In genomic region chr6:100001915-100002388, GRCh38 we compare ENCODE assay signal across 8 cellular contexts. TPM values are rescaled to one million over a fixed set of nuclear protein-coding genes. Genes with fewer than 3 reads are reported as not detected.
DNase-seq lines count a peak whose midpoint lies in the region; ATAC-seq and TF ChIP-seq lines count a peak whose summit lies in the region.

No MANE protein-coding gene starts in this region.

- no peak overlapping the region for H4K5ac ChIP-seq in IMR-90 (ENCODE audit: low read depth, low read length)

- H3K18ac ChIP-seq in IMR-90 (ENCODE audit: low read depth, low read length), result no peak overlapping the region

- no peak overlapping the region for H2AFZ ChIP-seq in IMR-90 (replicated peaks; ENCODE audit: low read length, poor library complexity)
- no peak overlapping the region for H2AFZ ChIP-seq in OCI-LY1 (ENCODE audit: low read length)

- H3K9me1 ChIP-seq in IMR-90 (ENCODE audit: insufficient read depth, low read length), result no peaks in the 10 kb centered on the region

- no peak overlapping the region for H4K8ac ChIP-seq in IMR-90 (ENCODE audit: low read depth in 2 of 2, low read length in 2 of 2)

- no peak overlapping the region for H3K56ac ChIP-seq in IMR-90 (ENCODE audit: extremely low read depth, insufficient read depth, low read length)

- no peak for TF ChIP-seq POLR2A in IMR-90 (IDR thresholded peaks at IDR 0.05; ENCODE audit: low read depth, low read length)

- H3K9me3 ChIP-seq in IMR-90 (ENCODE audit: control insufficient read depth, insufficient read depth, low read length), result no peaks in the 10 kb centered on the region
- no peaks in the 10 kb centered on the region for H3K9me3 ChIP-seq in OCI-LY1 (ENCODE audit: low read length)

- H2AK9ac ChIP-seq in IMR-90 (replicated peaks; ENCODE audit: low read depth, low read length, poor library complexity), result no peak overlapping the region

- H3K79me1 ChIP-seq in IMR-90 (ENCODE audit: low read depth in 1 of 2, low read length in 2 of 2), result no peaks in the 10 kb centered on the region

- H2BK15ac ChIP-seq in IMR-90 (ENCODE audit: low read depth, low read length), result no peak overlapping the region

- H3K36me3 ChIP-seq in IMR-90 (ENCODE audit: control insufficient read depth, insufficient read depth, low read length) (no peaks in the 10 kb centered on the region), OCI-LY1 (ENCODE audit: insufficient read depth, low read length) (no peaks in the 10 kb centered on the region)

- H3K4me2 ChIP-seq in IMR-90 (ENCODE audit: low read depth, low read length) (no peak overlapping the region), OCI-LY1 (ENCODE audit: low read length) (no peak overlapping the region)

- peak; percentile 77 for TF ChIP-seq RAD21 in IMR-90 (IDR thresholded peaks at IDR 0.05; ENCODE audit: low read length)

- no peak overlapping the region for H3K9ac ChIP-seq in IMR-90 (ENCODE audit: low read depth, low read length)
- H3K9ac ChIP-seq in OCI-LY1 (ENCODE audit: low read length), result no peak overlapping the region

- no peak overlapping the region for H3K4ac ChIP-seq in IMR-90 (ENCODE audit: low read depth, low read length)

- no peaks in the 10 kb centered on the region for H3F3A ChIP-seq in OCI-LY1 (ENCODE audit: insufficient read depth, low read length)

- H4K20me1 ChIP-seq in IMR-90 (ENCODE audit: insufficient read depth, low read length), result no peaks in the 10 kb centered on the region
- no peaks in the 10 kb centered on the region for H4K20me1 ChIP-seq in OCI-LY1 (ENCODE audit: insufficient read depth, low read length)

- in situ Hi-C loops in IMR-90 (cut with MboI; ENCODE audit: low sequenced_read_pairs), result loop anchor here (5.0 kb wide), 1 partner anchor 90 kb away; no protein-coding TSS in a partner anchor

- TF ChIP-seq CTCF in GM10266 (IDR thresholded peaks at IDR 0.05; ENCODE audit: control insufficient read depth, insufficient read depth, low read depth, missing control alignments) (peak; percentile 93), IMR-90 (conservative IDR thresholded peaks at IDR 0.05; ENCODE audit: low read depth, low read length) (peak; percentile 90), OCI-LY1 (IDR thresholded peaks at IDR 0.05; ENCODE audit: low read length) (peak; percentile 90)

- H3K9me2 ChIP-seq in OCI-LY1 (ENCODE audit: low read depth, low read length), result no peaks in the 10 kb centered on the region

- no peak overlapping the region for H3K23ac ChIP-seq in IMR-90 (ENCODE audit: low read depth, low read length)

- H3K27me3 ChIP-seq in IMR-90 (ENCODE audit: control insufficient read depth, insufficient read depth, low read length) (peaks cover 27% of the 10 kb centered on the region), OCI-LY1 (ENCODE audit: insufficient read depth, low read length) (no peaks in the 10 kb centered on the region)

- H3K79me2 ChIP-seq in OCI-LY1 (ENCODE audit: insufficient read depth, low read length), result no peaks in the 10 kb centered on the region

- BruUV-seq in IMR-90 (replicated peaks; lab: Mats Ljungman, UMichigan), result no TSS peak

- POLR2A ChIA-PET in IMR-90 (lab: Charles Lee; ENCODE audit: unreplicated experiment), result no interaction called here

- no peak overlapping the region for H3K4me3 ChIP-seq in IMR-90 (ENCODE audit: insufficient read depth, low read depth, low read length)
- H3K4me3 ChIP-seq in OCI-LY1 (ENCODE audit: low read depth, low read length, poor library complexity, severe bottlenecking), result no peak overlapping the region

- WGBS in IMR-90 (ENCODE audit: extremely low coverage in 2 of 2, insufficient read length in 1 of 2), 2 experiments, result no CpG with 5 or more reads among the region's 3 CpGs

- no peak overlapping the region for H2BK120ac ChIP-seq in IMR-90 (ENCODE audit: low read depth, low read length)

- no peak overlapping the region for H3K14ac ChIP-seq in IMR-90 (replicated peaks; ENCODE audit: low read depth, low read length)

- no peak overlapping the region for H4K91ac ChIP-seq in IMR-90 (ENCODE audit: insufficient read depth, low read depth, low read length)

- H2BK5ac ChIP-seq in IMR-90 (ENCODE audit: low read depth, low read length, poor library complexity, severe bottlenecking), result no peak overlapping the region

- peak; percentile 92 for ATAC-seq in GM21786 (IDR thresholded peaks at IDR 0.05; ENCODE audit: unreplicated experiment)
- peak; percentile 98 for ATAC-seq in IMR-90 (ENCODE audit: low read depth)
- peak; percentile 55 for ATAC-seq in Right ventricle myocardium superior (ENCODE audit: poor library complexity)

- peak; percentile 59 for DNase-seq in GM10266 (ENCODE audit: extremely low spot score)
- DNase-seq in IMR-90, result peak; percentile 60
- peak; percentile 27 for DNase-seq in activated naive CD4-positive, alpha-beta T cell treated with anti-CD3 and anti-CD28 coated beads, Interleukin-2, amount 50 U/mL, for 16 hours
- DNase-seq in Right ventricle myocardium superior, result peak; percentile 40
- DNase-seq in renal cortical epithelial cell (ENCODE audit: low read depth), result peak; percentile 49
- no peak for DNase-seq in GOT3 (lab: John Stamatoyannopoulos, UW)

- intact Hi-C loops in IMR-90 (cut with micrococcal nuclease), result loop anchor here (1.0 to 5.0 kb wide), 5 partner anchors 70 to 660 kb away; no protein-coding TSS in a partner anchor
- intact Hi-C loops in Right ventricle myocardium superior (cut with DNase I), result loop anchor here (10.0 kb wide), 1 partner anchor 653 kb away; no protein-coding TSS in a partner anchor

- dilution Hi-C loops in IMR-90 (cut with HindIII; ENCODE audit: low sequenced_read_pairs, unreplicated experiment), result no loop called here

- H3K27ac ChIP-seq in IMR-90 (ENCODE audit: insufficient read depth, low read length) (no peak overlapping the region), OCI-LY1 (ENCODE audit: low read depth, low read length, poor library complexity, severe bottlenecking) (no peak overlapping the region)

- CTCF ChIA-PET in IMR-90 (lab: Yijun Ruan, JAX), result interaction anchor here (0.6 to 2.6 kb wide), 19 partner anchors 9 to 120 kb away, joined by 3 to 9 read pairs (median 4); no protein-coding TSS in a partner anchor

- H3K4me1 ChIP-seq in IMR-90 (ENCODE audit: control insufficient read depth, insufficient read depth, low read length), result no peaks in the 10 kb centered on the region
- no peaks in the 10 kb centered on the region for H3K4me1 ChIP-seq in OCI-LY1 (ENCODE audit: insufficient read depth, low read length, severe bottlenecking)

- no peak overlapping the region for H2AK5ac ChIP-seq in IMR-90 (ENCODE audit: low read depth, low read length)

- H2BK20ac ChIP-seq in IMR-90 (ENCODE audit: low read depth, low read length), result no peak overlapping the region

TF ChIP-seq in IMR-90, 13 proteins besides CTCF, POLR2A, EP300 and RAD21:
- TF ChIP-seq CEBPB (IDR thresholded peaks at IDR 0.05; ENCODE audit: low read depth, low read length) (peak; percentile 32; the same call in 1 of the 2 replicates), ELK1 (IDR thresholded peaks at IDR 0.05; ENCODE audit: borderline replicate concordance, low read depth, low read length) (no peak), SMC3 (IDR thresholded peaks at IDR 0.05; ENCODE audit: low read depth, low read length) (peak; percentile 68)

RNA-seq across cellular contexts. Expression of gene MCHR2, which starts 7.9 kb away (rescaled TPM):
- total RNA-seq in IMR-90 (2012; rRNA removed) (not detected in 2 replicates), Right ventricle myocardium superior (not detected), renal cortical epithelial cell (not detected in 2 replicates)
- not detected in 2 replicates for polyA plus RNA-seq in IMR-90 (2012; rRNA removed)
- not detected in 2 replicates for polyA plus RNA-seq in IMR-90 (2012; cell fraction: cytosol; rRNA removed)
- not detected in 2 replicates for polyA plus RNA-seq in IMR-90 (2012; cell fraction: nucleus; rRNA removed; ENCODE audit: low replicate concordance)
